ENCODE assay signal across 1 cellular context in genomic region chr10:80453715-80454525, GRCh38.
TF ChIP-seq lines count a peak whose summit lies in the region.

Gene TSPAN14 (plus strand): TSS chr10:80454310. CDS start chr10:80489234, 34,924 bp downstream.

TF ChIP-seq in K562, 482 proteins besides CTCF, POLR2A, EP300 and RAD21 (continued from another document and continues in another):
- TF ChIP-seq ZNF395 (CRISPR knock-in tag; IDR thresholded peaks at IDR 0.05) (peak; percentile 57; the same call in 1 of the 2 replicates), IRF9 (tag; IDR thresholded peaks at IDR 0.05) (no peak), NBN (IDR thresholded peaks at IDR 0.05; ENCODE audit: low read depth) (no peak), ZKSCAN8 (CRISPR knock-in tag; IDR thresholded peaks at IDR 0.05) (no peak), ZNF277 (CRISPR knock-in tag; IDR thresholded peaks at IDR 0.05; ENCODE audit: borderline replicate concordance) (no peak), MED1 (CRISPR knock-in tag; IDR thresholded peaks at IDR 0.05; ENCODE audit: borderline replicate concordance) (no peak), ZNF740 (CRISPR knock-in tag; IDR thresholded peaks at IDR 0.05) (no peak), ZNF740 (tag; IDR thresholded peaks at IDR 0.05) (no peak), PHB2 (IDR thresholded peaks at IDR 0.05; ENCODE audit: low read depth) (no peak), ZC3H4 (CRISPR knock-in tag; IDR thresholded peaks at IDR 0.05; ENCODE audit: borderline replicate concordance) (no peak), MLX (CRISPR knock-in tag; conservative IDR thresholded peaks at IDR 0.05) (no peak), THRAP3 (IDR thresholded peaks at IDR 0.05; ENCODE audit: borderline replicate concordance) (no peak), RNF219 (CRISPR knock-in tag; IDR thresholded peaks at IDR 0.05) (no peak), NCOA1 (IDR thresholded peaks at IDR 0.05; ENCODE audit: low read depth) (no peak), SAP30 (IDR thresholded peaks at IDR 0.05; ENCODE audit: borderline replicate concordance, insufficient read depth, low read depth, low read length, poor library complexity, severe bottlenecking) (no peak), ZBTB49 (CRISPR knock-in tag; IDR thresholded peaks at IDR 0.05; ENCODE audit: borderline replicate concordance) (no peak), RERE (CRISPR knock-in tag; IDR thresholded peaks at IDR 0.05; ENCODE audit: borderline replicate concordance) (no peak), NELFE (IDR thresholded peaks at IDR 0.05; ENCODE audit: insufficient read depth, insufficient read length) (no peak), CREB5 (CRISPR knock-in tag; IDR thresholded peaks at IDR 0.05) (no peak), HOMEZ (CRISPR knock-in tag; IDR thresholded peaks at IDR 0.05) (no peak), ILF3 (IDR thresholded peaks at IDR 0.05; ENCODE audit: borderline replicate concordance) (no peak), NR0B1 (IDR thresholded peaks at IDR 0.05; ENCODE audit: partially characterized antibody) (no peak), ZNF444 (CRISPR knock-in tag; IDR thresholded peaks at IDR 0.05) (no peak), RFX1 (IDR thresholded peaks at IDR 0.05) (no peak), VEZF1 (CRISPR knock-in tag; IDR thresholded peaks at IDR 0.05) (peak; percentile 90), PHF20 (IDR thresholded peaks at IDR 0.05; ENCODE audit: partially characterized antibody) (peak; percentile 48), E2F6 (IDR thresholded peaks at IDR 0.05; ENCODE audit: borderline replicate concordance in 1 of 2, extremely low read depth in 1 of 2, insufficient read depth in 1 of 2, insufficient read length in 1 of 2, low read depth in 1 of 2, low read length in 1 of 2, poor library complexity in 1 of 2, severe bottlenecking in 1 of 2) (peak in 1 of 2 experiments; percentile 70), SPI1 (IDR thresholded peaks at IDR 0.05; ENCODE audit: borderline replicate concordance, low read depth, low read length) (no peak), ZNF766 (CRISPR knock-in tag; conservative IDR thresholded peaks at IDR 0.05) (no peak)
